Comparison of ENCODE assay signal across 11 cellular contexts in genomic region chr2:31136732-31137131, GRCh38. TPM values are rescaled to one million over a fixed set of nuclear protein-coding genes. Genes with fewer than 3 reads are reported as not detected.
DNase-seq lines count a peak whose midpoint lies in the region; ATAC-seq and TF ChIP-seq lines count a peak whose summit lies in the region.
"Had no signal": no experiment of that assay in that cellular context is flagged by ENCODE, and none has a peak within 500 bp of the region (broad histone marks: within the 10 kb centered on the region; RNA-seq: fewer than 3 reads in every experiment).

No MANE protein-coding gene starts in this region.

- H3K27ac Mint-ChIP-seq in activated T-cell treated with anti-CD3 and anti-CD28 coated beads, Interleukin-2, amount 50 U/mL, for 72 hours, result no peak overlapping the region
- H3K27ac Mint-ChIP-seq in stimulated activated naive B cell treated with anti-CD40 and anti-IgM and Interleukin-4, amounts not matched to agents 10 μg/mL and 1 μg/mL and 100 μg/mL, for 72 hours, result peak overlapping the region; percentile 3
- H3K27ac Mint-ChIP-seq: activated CD8-positive, alpha-beta memory T cell treated with anti-CD3 and anti-CD28 coated beads, Interleukin-2, amount 10 ng/mL, durations not matched to agents 7 days and 5 days had no signal

- H3K4me3 ChIP-seq in SK-N-MC (peak overlapping the region; percentile 91), hepatocyte (no peak overlapping the region), sigmoid colon (peak overlapping the region in 1 of 4 donors; percentile 58)

- no peak for TF ChIP-seq POLR2A in sigmoid colon (IDR thresholded peaks at IDR 0.05)

- H4K20me1 ChIP-seq in hepatocyte (ENCODE audit: insufficient read depth, poor library complexity, severe bottlenecking), result no peaks in the 10 kb centered on the region

- H3K27me3 ChIP-seq in hepatocyte (peaks cover 83% of the 10 kb centered on the region), sigmoid colon (peaks cover 11 to 62% (median 37%) of the 10 kb centered on the region in 3 donors)

- H3K4me3 Mint-ChIP-seq in activated T-cell treated with anti-CD3 and anti-CD28 coated beads, Interleukin-2, amount 50 U/mL, for 72 hours, result peak overlapping the region; percentile 52 to 72
- H3K4me3 Mint-ChIP-seq in activated T-cell treated with anti-CD3 and anti-CD28 coated beads, Interleukin-2, amount 50 U/mL, for 4 hours, result no peak overlapping the region
- peak overlapping the region; percentile 72 to 94 for H3K4me3 Mint-ChIP-seq in stimulated activated naive B cell treated with anti-CD40 and anti-IgM and Interleukin-4, amounts not matched to agents 10 μg/mL and 1 μg/mL and 100 μg/mL, for 72 hours
- H3K4me3 Mint-ChIP-seq: activated CD8-positive, alpha-beta memory T cell treated with anti-CD3 and anti-CD28 coated beads, Interleukin-2, amount 10 ng/mL, durations not matched to agents 7 days and 5 days had no signal

- TF ChIP-seq CTCF in hepatocyte (IDR thresholded peaks at IDR 0.05; ENCODE audit: poor library complexity) (no peak), sigmoid colon (IDR thresholded peaks at IDR 0.05) (no peak)

- H3K36me3 Mint-ChIP-seq in activated T-cell treated with anti-CD3 and anti-CD28 coated beads, Interleukin-2, amount 50 U/mL, for 72 hours (ENCODE audit: insufficient read depth in 2 of 2), result no peaks in the 10 kb centered on the region
- H3K36me3 Mint-ChIP-seq in activated T-cell treated with anti-CD3 and anti-CD28 coated beads, Interleukin-2, amount 50 U/mL, for 4 hours (ENCODE audit: insufficient read depth), result no peaks in the 10 kb centered on the region
- H3K36me3 Mint-ChIP-seq in stimulated activated naive B cell treated with anti-CD40 and anti-IgM and Interleukin-4, amounts not matched to agents 10 μg/mL and 1 μg/mL and 100 μg/mL, for 72 hours, result peaks cover 0 to 1% of the 10 kb centered on the region in 2 donors
- H3K36me3 Mint-ChIP-seq: activated CD8-positive, alpha-beta memory T cell treated with anti-CD3 and anti-CD28 coated beads, Interleukin-2, amount 10 ng/mL, durations not matched to agents 7 days and 5 days had no signal

- 72% methylated on average over 10 of the region's 10 CpGs for WGBS in hepatocyte (ENCODE audit: low lambda C conversion rate, missing lambda C conversion rate)
- WGBS in sigmoid colon, 2 donors, result 36 to 40% methylated on average over 10 of the region's 10 CpGs

- H3K9me2 ChIP-seq in hepatocyte (replicated peaks; ENCODE audit: insufficient read depth), result no peaks in the 10 kb centered on the region

- DNase-seq in activated T-cell treated with anti-CD3 and anti-CD28 coated beads, Interleukin-2, amount 50 U/mL, for 72 hours, result peak; percentile 6
- no peak for DNase-seq in activated T-cell treated with anti-CD3 and anti-CD28 coated beads, Interleukin-2, amount 50 U/mL, for 4 hours
- peak; percentile 26 for DNase-seq in SK-N-MC (ENCODE audit: low read depth, low spot score)
- no peak for DNase-seq in hepatocyte (ENCODE audit: low spot score)
- DNase-seq in stimulated activated naive B cell treated with anti-CD40 and anti-IgM and Interleukin-4, amounts not matched to agents 10 μg/mL and 1 μg/mL and 100 μg/mL, for 72 hours, result no peak
- no peak for DNase-seq in sigmoid colon
- DNase-seq in HT-29 (ENCODE audit: low spot score), result no peak
- DNase-seq: activated CD8-positive, alpha-beta memory T cell treated with anti-CD3 and anti-CD28 coated beads, Interleukin-2, amount 10 ng/mL, durations not matched to agents 7 days and 5 days; NCI-H2029 treated with DMSO at 0.1 percent for 48 hours; Right ventricle myocardium superior had no signal

- intact Hi-C loops in sigmoid colon (cut with DNase I), result no loop called here

- ATAC-seq in activated T-cell treated with anti-CD3 and anti-CD28 coated beads, Interleukin-2, amount 50 U/mL, for 72 hours (replicated peaks in 1 of 2), result no peak
- ATAC-seq in activated T-cell treated with anti-CD3 and anti-CD28 coated beads, Interleukin-2, amount 50 U/mL, for 4 hours, result no peak
- peak in 1 of 2 donors; percentile 24 for ATAC-seq in stimulated activated naive B cell treated with anti-CD40 and anti-IgM and Interleukin-4, amounts not matched to agents 10 μg/mL and 1 μg/mL and 100 μg/mL, for 72 hours (replicated peaks)
- ATAC-seq in HG03565 (IDR thresholded peaks at IDR 0.05; ENCODE audit: unreplicated experiment), result no peak
- ATAC-seq: activated CD8-positive, alpha-beta memory T cell treated with anti-CD3 and anti-CD28 coated beads, Interleukin-2, amount 10 ng/mL, durations not matched to agents 7 days and 5 days had no signal

- H3K27ac ChIP-seq in SK-N-MC, result no peak overlapping the region
- no peak overlapping the region for H3K27ac ChIP-seq in hepatocyte
- no peak overlapping the region for H3K27ac ChIP-seq in sigmoid colon

- no peak for TF ChIP-seq EP300 in sigmoid colon (IDR thresholded peaks at IDR 0.05)

- peaks cover 4% of the 10 kb centered on the region for H3K4me1 ChIP-seq in hepatocyte (ENCODE audit: insufficient read depth)
- peaks cover 0 to 24% (median 20%) of the 10 kb centered on the region in 4 donors for H3K4me1 ChIP-seq in sigmoid colon

- H3K4me1 Mint-ChIP-seq in activated T-cell treated with anti-CD3 and anti-CD28 coated beads, Interleukin-2, amount 50 U/mL, for 72 hours (ENCODE audit: low read depth), result peaks cover 7% of the 10 kb centered on the region
- peaks cover 6% of the 10 kb centered on the region for H3K4me1 Mint-ChIP-seq in activated T-cell treated with anti-CD3 and anti-CD28 coated beads, Interleukin-2, amount 50 U/mL, for 4 hours (ENCODE audit: low read depth)
- H3K4me1 Mint-ChIP-seq in stimulated activated naive B cell treated with anti-CD40 and anti-IgM and Interleukin-4, amounts not matched to agents 10 μg/mL and 1 μg/mL and 100 μg/mL, for 72 hours, result peaks cover 9 to 21% of the 10 kb centered on the region in 2 donors

- H3K36me3 ChIP-seq in SK-N-MC (ENCODE audit: insufficient read depth, low read length) (no peaks in the 10 kb centered on the region), hepatocyte (replicated peaks; ENCODE audit: insufficient read depth, low read depth) (no peaks in the 10 kb centered on the region), sigmoid colon (no peaks in the 10 kb centered on the region)

- H3K79me2 ChIP-seq in hepatocyte, result no peaks in the 10 kb centered on the region

- no peaks in the 10 kb centered on the region for H3K9me3 ChIP-seq in SK-N-MC (ENCODE audit: low read depth, low read length)
- no peaks in the 10 kb centered on the region for H3K9me3 ChIP-seq in hepatocyte (ENCODE audit: low read depth)
- no peaks in the 10 kb centered on the region for H3K9me3 ChIP-seq in sigmoid colon

- H3K9ac ChIP-seq in SK-N-MC (ENCODE audit: insufficient read length), result peak overlapping the region; percentile 75

- peaks cover 47% of the 10 kb centered on the region for H3K27me3 Mint-ChIP-seq in activated T-cell treated with anti-CD3 and anti-CD28 coated beads, Interleukin-2, amount 50 U/mL, for 72 hours (ENCODE audit: low read depth)
- H3K27me3 Mint-ChIP-seq in activated T-cell treated with anti-CD3 and anti-CD28 coated beads, Interleukin-2, amount 50 U/mL, for 4 hours (ENCODE audit: low read depth), result peaks cover 55% of the 10 kb centered on the region
- H3K27me3 Mint-ChIP-seq in stimulated activated naive B cell treated with anti-CD40 and anti-IgM and Interleukin-4, amounts not matched to agents 10 μg/mL and 1 μg/mL and 100 μg/mL, for 72 hours, result peaks cover 11 to 34% of the 10 kb centered on the region in 2 donors

- peak overlapping the region; percentile 99 for H3K4me2 ChIP-seq in hepatocyte

- H2AFZ ChIP-seq in hepatocyte, result no peak overlapping the region

- H3K9me3 Mint-ChIP-seq in activated T-cell treated with anti-CD3 and anti-CD28 coated beads, Interleukin-2, amount 50 U/mL, for 72 hours, result no peaks in the 10 kb centered on the region
- H3K9me3 Mint-ChIP-seq in activated T-cell treated with anti-CD3 and anti-CD28 coated beads, Interleukin-2, amount 50 U/mL, for 4 hours, result no peaks in the 10 kb centered on the region
- no peaks in the 10 kb centered on the region for H3K9me3 Mint-ChIP-seq in stimulated activated naive B cell treated with anti-CD40 and anti-IgM and Interleukin-4, amounts not matched to agents 10 μg/mL and 1 μg/mL and 100 μg/mL, for 72 hours

RNA-seq across cellular contexts. Expression of gene GALNT14, which starts 1.5 kb away (rescaled TPM):
- total RNA-seq in activated T-cell treated with anti-CD3 and anti-CD28 coated beads, Interleukin-2, amount 50 U/mL, for 72 hours, result under 1 TPM; 0.67 to 0.81 TPM
- total RNA-seq in activated T-cell treated with anti-CD3 and anti-CD28 coated beads, Interleukin-2, amount 50 U/mL, for 4 hours, result 1 to 10 TPM in 1 of 3 donors, under 1 TPM in 2; 0.33 to 1.3 (median 0.98) TPM
- total RNA-seq in hepatocyte (1.4 and 2.2 TPM in 2 replicates), sigmoid colon (1 to 10 TPM in 1 of 4 donors, not detected in 3; 1.2 TPM)
- polyA plus RNA-seq in hepatocyte (2.9 and 10.4 TPM in 2 replicates), sigmoid colon (1 to 10 TPM in 2 of 3 donors, not detected in 1; 1.2 to 2.3 TPM)
- total RNA-seq in HT-29 (2014; rRNA removed; shearing (Covaris generic)), result 58.8 and 68.4 TPM in 2 replicates

Comparison
In these comparisons a context has a peak if more than half of its experiments do, and no peak if none do; other contexts are left out.
1. DNase-seq: peak in activated T-cell treated with anti-CD3 and anti-CD28 coated beads, Interleukin-2, amount 50 U/mL, for 72 hours (2 of 2) and SK-N-MC (single experiment); none in activated T-cell treated with anti-CD3 and anti-CD28 coated beads, Interleukin-2, amount 50 U/mL, for 4 hours (single experiment), hepatocyte (single experiment), stimulated activated naive B cell treated with anti-CD40 and anti-IgM and Interleukin-4, amounts not matched to agents 10 μg/mL and 1 μg/mL and 100 μg/mL, for 72 hours (single experiment), sigmoid colon (single experiment) and HT-29 (single experiment).
2. RNA of gene GALNT14, which starts 1.5 kb away (total RNA-seq): 58.8 to 68.4 TPM in HT-29; 1.4 to 2.2 TPM in hepatocyte, 0.33 to 1.3 TPM in activated T-cell treated with anti-CD3 and anti-CD28 coated beads, Interleukin-2, amount 50 U/mL, for 4 hours, 0.67 to 0.81 TPM in activated T-cell treated with anti-CD3 and anti-CD28 coated beads, Interleukin-2, amount 50 U/mL, for 72 hours and 1.2 TPM in sigmoid colon; every median in the first group is over 10 times any median in the second.